In the genomic region with DNA sequence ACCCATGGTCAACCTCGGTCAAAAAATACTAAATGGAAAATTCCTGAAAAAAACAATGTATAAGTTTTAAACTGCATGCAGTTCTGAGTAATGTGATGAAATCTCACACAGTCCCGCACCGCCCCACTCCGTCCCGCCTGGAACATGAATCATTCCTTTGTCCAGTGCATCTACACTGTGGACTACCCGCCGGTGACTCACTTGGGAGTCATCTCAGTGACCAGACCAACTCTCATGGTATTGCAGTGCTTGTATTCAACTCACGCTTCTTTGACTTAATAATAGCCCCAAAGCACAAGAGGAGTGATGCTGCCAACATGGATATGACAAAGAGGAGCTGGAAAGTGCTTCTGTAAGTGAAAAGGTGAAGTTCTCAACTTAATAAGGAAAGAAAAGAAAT, we compare ENCODE assay signal across 8 cellular contexts. TPM values are rescaled to one million over a fixed set of nuclear protein-coding genes. Genes with fewer than 3 reads are reported as not detected.
DNase-seq lines count a peak whose midpoint lies in the region; TF ChIP-seq lines count a peak whose summit lies in the region.

No MANE protein-coding gene starts in this region.

- H3K9ac ChIP-seq in fibroblast of lung (ENCODE audit: insufficient read depth, low read length), result peak overlapping the region; percentile 32
- H3K9ac ChIP-seq in neuronal stem cell (ENCODE audit: low read depth, low read length, poor library complexity), result no peak overlapping the region

- H3K36me3 ChIP-seq in PC-9 (ENCODE audit: low read depth) (no peaks in the 10 kb centered on the region), fibroblast of lung (ENCODE audit: control insufficient read depth, insufficient read depth, low read length) (no peaks in the 10 kb centered on the region), neuronal stem cell (replicated peaks in 1 of 2; ENCODE audit: control insufficient read depth in 2 of 2, insufficient read depth in 2 of 2, low read length in 2 of 2) (no peaks in the 10 kb centered on the region)

- H2AFZ ChIP-seq in PC-9, result no peak overlapping the region
- no peak overlapping the region for H2AFZ ChIP-seq in fibroblast of lung (ENCODE audit: low read length)
- H2AFZ ChIP-seq in neuronal stem cell (ENCODE audit: low read length), result peak overlapping the region; percentile 80

- no peaks in the 10 kb centered on the region for H3K9me3 Mint-ChIP-seq in activated CD4-positive, alpha-beta memory T cell treated with anti-CD3 and anti-CD28 coated beads, Interleukin-2, amount 10 ng/mL, durations not matched to agents 7 days and 5 days

- H3K27ac ChIP-seq in PC-9, result peak overlapping the region; percentile 96
- H3K27ac ChIP-seq in fibroblast of lung (ENCODE audit: insufficient read depth, low read length), result peak overlapping the region; percentile 75
- no peak overlapping the region for H3K27ac ChIP-seq in neuronal stem cell (replicated peaks; ENCODE audit: low read length)

- TF ChIP-seq CTCF in PC-9 (conservative IDR thresholded peaks at IDR 0.05), result no peak
- no peak for TF ChIP-seq CTCF in fibroblast of lung (conservative IDR thresholded peaks at IDR 0.05 in 1 of 2, IDR thresholded peaks at IDR 0.05 in 1 of 2; ENCODE audit: low read depth in 1 of 2, low read length in 2 of 2)

- H3K79me1 ChIP-seq in neuronal stem cell (ENCODE audit: low read depth, low read length), result peaks cover 2% of the 10 kb centered on the region

- H3K4me1 ChIP-seq in PC-9 (replicated peaks; ENCODE audit: insufficient read depth), result peaks cover 31% of the 10 kb centered on the region
- no peaks in the 10 kb centered on the region for H3K4me1 ChIP-seq in fibroblast of lung (ENCODE audit: control insufficient read depth, extremely low read depth, insufficient read depth, low read length)
- H3K4me1 ChIP-seq in neuronal stem cell (ENCODE audit: control insufficient read depth in 2 of 2, insufficient read depth in 1 of 2, low read depth in 1 of 2, low read length in 2 of 2), result peaks cover 5 to 24% of the 10 kb centered on the region in 2 donors

- no TSS peak for BruUV-seq in PC-9 (replicated peaks; lab: Mats Ljungman, UMichigan)

- H3K14ac ChIP-seq in neuronal stem cell (ENCODE audit: low read length), result no peak overlapping the region

- DNase-seq in COLO668 (lab: John Stamatoyannopoulos, UW; ENCODE audit: unreplicated experiment), result peak; percentile 15
- DNase-seq in PC-9, result peak; percentile 88 to 98
- DNase-seq in fibroblast of lung (ENCODE audit: low read depth in 2 of 2), result peak; percentile 100
- peak; percentile 1 for DNase-seq in neuronal stem cell (ENCODE audit: low spot score)
- DNase-seq in NCI-H1105 treated with DMSO at 0.1 percent for 48 hours (lab: John Stamatoyannopoulos, UW), result no peak
- no peak for DNase-seq in NCI-H748 (lab: John Stamatoyannopoulos, UW; ENCODE audit: unreplicated experiment)
- no peak for DNase-seq in activated naive CD4-positive, alpha-beta T cell treated with Interleukin-2 at 50 U/mL for 16 hours
- no peak for DNase-seq in activated CD4-positive, alpha-beta memory T cell treated with anti-CD3 and anti-CD28 coated beads, Interleukin-2, amount 10 ng/mL, durations not matched to agents 7 days and 5 days

- no CpG with 5 or more reads among the region's 8 CpGs for WGBS in neuronal stem cell (ENCODE audit: extremely low coverage in 2 of 2, insufficient read length in 2 of 2, insufficient replicate concordance in 1 of 2), 2 donors

- H3K79me2 ChIP-seq in PC-9 (ENCODE audit: low read depth) (peaks cover 32% of the 10 kb centered on the region), fibroblast of lung (ENCODE audit: control insufficient read depth, insufficient read depth, low read length) (no peaks in the 10 kb centered on the region)

- no peak overlapping the region for H4K8ac ChIP-seq in neuronal stem cell (ENCODE audit: low read depth, low read length)

- no peak overlapping the region for H2BK5ac ChIP-seq in neuronal stem cell (ENCODE audit: low read length)

- H3K4ac ChIP-seq in neuronal stem cell (ENCODE audit: low read length), result no peak overlapping the region

- H3K4me3 ChIP-seq in PC-9 (peak overlapping the region; percentile 40; the same call in 1 of the 2 replicates), fibroblast of lung (replicated peaks in 1 of 4; ENCODE audit: control extremely low read depth in 1 of 4, insufficient read depth in 1 of 4, low read depth in 3 of 4, low read length in 4 of 4) (peak overlapping the region in 1 of 4 experiments; percentile 44), neuronal stem cell (ENCODE audit: low read length in 2 of 2) (peak overlapping the region in 1 of 2 donors; percentile 1)

- H3K27me3 ChIP-seq in PC-9 (ENCODE audit: insufficient read depth, low read depth) (no peaks in the 10 kb centered on the region), fibroblast of lung (ENCODE audit: control insufficient read depth, insufficient read depth, low read length) (no peaks in the 10 kb centered on the region), neuronal stem cell (ENCODE audit: control insufficient read depth in 3 of 3, insufficient read depth in 3 of 3, low read depth in 1 of 3, low read length in 3 of 3) (no peaks in the 10 kb centered on the region)

- CTCF ChIA-PET in PC-9 (lab: Charles Lee), result interaction anchor here (0.5 kb wide), 1 partner anchor 237 kb away, joined by 3 read pairs; no protein-coding TSS in a partner anchor
- CTCF ChIA-PET in activated CD4-positive, alpha-beta memory T cell treated with anti-CD3 and anti-CD28 coated beads, Interleukin-2, amount 10 ng/mL, durations not matched to agents 7 days and 5 days (lab: Charles Lee), result no interaction called here

- no peak overlapping the region for H3K4me3 Mint-ChIP-seq in activated CD4-positive, alpha-beta memory T cell treated with anti-CD3 and anti-CD28 coated beads, Interleukin-2, amount 10 ng/mL, durations not matched to agents 7 days and 5 days

- peak overlapping the region; percentile 79 for H3K4me2 ChIP-seq in PC-9
- H3K4me2 ChIP-seq in fibroblast of lung (ENCODE audit: extremely low read depth, insufficient read depth, low read length), result peak overlapping the region; percentile 70
- no peak overlapping the region for H3K4me2 ChIP-seq in neuronal stem cell (ENCODE audit: insufficient read depth, low read length, poor library complexity, severe bottlenecking)

- no peaks in the 10 kb centered on the region for H3K9me2 ChIP-seq in PC-9 (ENCODE audit: insufficient read depth)

- intact Hi-C loops in PC-9 (cut with micrococcal nuclease; ENCODE audit: unreplicated experiment), result loop anchor here (1.0 kb wide), 1 partner anchor 49 kb away; a partner anchor contains a TSS

- no peaks in the 10 kb centered on the region for H3K36me3 Mint-ChIP-seq in activated CD4-positive, alpha-beta memory T cell treated with anti-CD3 and anti-CD28 coated beads, Interleukin-2, amount 10 ng/mL, durations not matched to agents 7 days and 5 days (ENCODE audit: low read depth)

- H4K91ac ChIP-seq in neuronal stem cell (ENCODE audit: low read depth, low read length, poor library complexity), result no peak overlapping the region

- H2BK12ac ChIP-seq in neuronal stem cell (ENCODE audit: low read length), result no peak overlapping the region

- no peak overlapping the region for H2BK120ac ChIP-seq in neuronal stem cell (ENCODE audit: low read depth, low read length)

- H3K4me1 Mint-ChIP-seq in activated CD4-positive, alpha-beta memory T cell treated with anti-CD3 and anti-CD28 coated beads, Interleukin-2, amount 10 ng/mL, durations not matched to agents 7 days and 5 days, result no peaks in the 10 kb centered on the region

- H2AK5ac ChIP-seq in neuronal stem cell (ENCODE audit: low read depth, low read length), result no peak overlapping the region

- H2BK15ac ChIP-seq in neuronal stem cell (ENCODE audit: low read length), result no peak overlapping the region

- no peak overlapping the region for H3K27ac Mint-ChIP-seq in activated CD4-positive, alpha-beta memory T cell treated with anti-CD3 and anti-CD28 coated beads, Interleukin-2, amount 10 ng/mL, durations not matched to agents 7 days and 5 days

- no peak overlapping the region for H3K23ac ChIP-seq in neuronal stem cell (ENCODE audit: low read depth, low read length, poor library complexity)

- no peaks in the 10 kb centered on the region for H3K27me3 Mint-ChIP-seq in activated CD4-positive, alpha-beta memory T cell treated with anti-CD3 and anti-CD28 coated beads, Interleukin-2, amount 10 ng/mL, durations not matched to agents 7 days and 5 days

- POLR2A ChIA-PET in PC-9 (lab: Charles Lee; ENCODE audit: unreplicated experiment), result interaction anchor here (0.7 kb wide), 1 partner anchor 119 kb away, joined by 7 read pairs; no protein-coding TSS in a partner anchor
- POLR2A ChIA-PET in activated CD4-positive, alpha-beta memory T cell treated with anti-CD3 and anti-CD28 coated beads, Interleukin-2, amount 10 ng/mL, durations not matched to agents 7 days and 5 days (lab: Charles Lee), result no interaction called here

- H3F3A ChIP-seq in PC-9 (ENCODE audit: insufficient read depth, low read depth), result peaks cover 14% of the 10 kb centered on the region

- peak overlapping the region; percentile 57 for H3K18ac ChIP-seq in neuronal stem cell (ENCODE audit: low read length)

- no peaks in the 10 kb centered on the region for H4K20me1 ChIP-seq in PC-9 (ENCODE audit: insufficient read depth)
- no peaks in the 10 kb centered on the region for H4K20me1 ChIP-seq in fibroblast of lung (ENCODE audit: control insufficient read depth, extremely low read depth, insufficient read depth, low read length)

- no peaks in the 10 kb centered on the region; the same call in 1 of the 2 replicates for H3K9me3 ChIP-seq in PC-9 (ENCODE audit: insufficient read depth, low read depth)
- no peaks in the 10 kb centered on the region for H3K9me3 ChIP-seq in fibroblast of lung (ENCODE audit: control insufficient read depth, insufficient read depth, low read depth, low read length)
- H3K9me3 ChIP-seq in neuronal stem cell (replicated peaks in 1 of 2; ENCODE audit: control insufficient read depth in 2 of 2, insufficient read depth in 1 of 2, low read depth in 1 of 2, low read length in 2 of 2), result peaks cover 2 to 11% of the 10 kb centered on the region in 2 donors

RNA-seq across cellular contexts. Expression of a gene that starts 48.8 kb away (rescaled TPM):
- 31.1 and 35.1 TPM in 2 replicates for total RNA-seq in PC-9 (2021)
- 8.7 and 9.6 TPM in 2 replicates for total RNA-seq in fibroblast of lung
- 4.0 and 5.7 TPM in 2 replicates for polyA plus RNA-seq in fibroblast of lung
- 2.7 and 2.9 TPM in 2 replicates for polyA plus RNA-seq in fibroblast of lung (2012)
- 3.7 and 8.2 TPM in 2 replicates for polyA minus RNA-seq in fibroblast of lung (ENCODE audit: low replicate concordance)
- 9.0 TPM for polyA plus RNA-seq in neuronal stem cell (2013, experiment 1 of 2)
- 9.1 TPM for polyA plus RNA-seq in neuronal stem cell (2013, experiment 2 of 2)
- total RNA-seq in activated CD4-positive, alpha-beta memory T cell treated with anti-CD3 and anti-CD28 coated beads, Interleukin-2, amount 10 ng/mL, durations not matched to agents 7 days and 5 days, result 1 to 10 TPM; 1.3 to 1.7 TPM

Comparison
In these comparisons a context has a peak if more than half of its experiments do, and no peak if none do; other contexts are left out.
1. DNase-seq: peak in COLO668 (single experiment), PC-9 (2 of 2), fibroblast of lung (2 of 2) and neuronal stem cell (single experiment); none in NCI-H1105 treated with DMSO at 0.1 percent for 48 hours (single experiment), NCI-H748 (single experiment), activated naive CD4-positive, alpha-beta T cell treated with Interleukin-2 at 50 U/mL for 16 hours (single experiment) and activated CD4-positive, alpha-beta memory T cell treated with anti-CD3 and anti-CD28 coated beads, Interleukin-2, amount 10 ng/mL, durations not matched to agents 7 days and 5 days (single experiment).